12 cellular contexts compared by ENCODE assay signal in genomic region chr2:218196974-218197373, GRCh38. TPM values are rescaled to one million over a fixed set of nuclear protein-coding genes. Genes with fewer than 3 reads are reported as not detected.
"Had no signal": no experiment of that assay in that cellular context is flagged by ENCODE, and none has a peak within 500 bp of the region (broad histone marks: within the 10 kb centered on the region; RNA-seq: fewer than 3 reads in every experiment).

No MANE protein-coding gene starts in this region.

- DNase-seq: GM23248, GOT3, H7, HFFc6, IMR-90, KG1 had no signal

- FAIRE-seq: HTR-8/SVneo, K562 had no signal

- H3K4me1 ChIP-seq: HAP-1 had no signal

- H3K4me3 ChIP-seq: GM23248, HAP-1, K562 had no signal

- H3K9me3 ChIP-seq: HAP-1 had no signal

- ATAC-seq: HCT116, K562 had no signal

- H3K36me3 ChIP-seq: HAP-1 had no signal

RNA-seq across cellular contexts. Expression of gene CXCR1, which starts 30.2 kb away (rescaled TPM):
- total RNA-seq: GM23248, H4, H7, HFFc6, HT-29, IMR-90, K562 had no signal
